ENCODE assay signal across 21 cellular contexts in the genomic region with DNA sequence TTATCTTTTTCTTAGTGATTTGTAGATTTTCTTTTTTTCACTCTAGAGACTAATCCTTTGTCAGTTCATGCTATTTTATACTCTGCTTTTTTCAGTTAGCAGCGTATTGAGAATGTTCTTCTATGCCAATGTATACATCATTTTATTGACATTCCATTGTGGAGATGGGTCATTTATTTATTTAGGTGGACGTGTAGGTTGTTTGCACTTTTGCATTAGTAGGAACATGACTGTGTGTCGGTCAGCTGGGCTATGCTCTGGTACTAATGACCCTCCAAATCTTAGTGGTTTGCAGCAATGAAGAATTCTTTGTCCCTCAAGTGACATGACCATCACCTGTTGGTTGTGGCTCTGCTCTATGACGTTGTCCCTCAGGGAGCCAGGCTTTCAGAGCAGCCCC.
"Had no signal": no experiment of that assay in that cellular context is flagged by ENCODE, and none has a peak within 500 bp of the region (broad histone marks: within the 10 kb centered on the region; RNA-seq: fewer than 3 reads in every experiment).

No MANE protein-coding gene starts in this region.

- H3K27ac ChIP-seq: esophagus muscularis mucosa, foreskin keratinocyte, heart left ventricle, pancreas, psoas muscle, tibial nerve had no signal

- ATAC-seq: activated CD8-positive, alpha-beta T cell treated with anti-CD3 and anti-CD28 coated beads for 36 hours; activated naive CD8-positive, alpha-beta T cell treated with anti-CD3 and anti-CD28 coated beads, Interleukin-2, amount 50 U/mL, for 24 hours; foreskin keratinocyte; heart left ventricle; left colon; naive thymus-derived CD4-positive, alpha-beta T cell; pancreas; psoas muscle had no signal

- H3K9me3 ChIP-seq: pancreas had no signal

- H3K27me3 ChIP-seq: esophagus muscularis mucosa, foreskin keratinocyte, heart left ventricle, pancreas, tibial nerve had no signal

- H3K36me3 ChIP-seq: pancreas had no signal

- DNase-seq: activated B cell treated with CpG ODN at 0.5 μM for 24 hours; activated CD4-positive, alpha-beta T cell treated with anti-CD3 and anti-CD28 coated beads, Interleukin-2, amount 50 U/mL, for 1 hour; activated CD8-positive, alpha-beta T cell treated with anti-CD3 and anti-CD28 coated beads for 36 hours; activated naive CD8-positive, alpha-beta T cell treated with anti-CD3 and anti-CD28 coated beads, Interleukin-2, amount 50 U/mL, for 24 hours; activated T-cell treated with anti-CD3 and anti-CD28 coated beads, Interleukin-2, amount 50 U/mL, for 48 hours; amygdala; foreskin keratinocyte; heart left ventricle; hypothalamus; immature natural killer cell; kidney; left colon; naive thymus-derived CD4-positive, alpha-beta T cell; nucleus accumbens; pancreas; stimulated activated CD4-positive, alpha-beta T cell treated with anti-CD3 and anti-CD28 coated beads, Interleukin-1b, Interleukin-23, amount 100 ng/mL, for 48 hours; stimulated activated naive CD4-positive, alpha-beta T cell had no signal

- H3K4me1 ChIP-seq: psoas muscle had no signal

- H3K4me3 ChIP-seq: esophagus muscularis mucosa, heart left ventricle, pancreas, psoas muscle, smooth muscle cell, tibial nerve had no signal
